ENCODE assay signal across 10 cellular contexts in the genomic region with DNA sequence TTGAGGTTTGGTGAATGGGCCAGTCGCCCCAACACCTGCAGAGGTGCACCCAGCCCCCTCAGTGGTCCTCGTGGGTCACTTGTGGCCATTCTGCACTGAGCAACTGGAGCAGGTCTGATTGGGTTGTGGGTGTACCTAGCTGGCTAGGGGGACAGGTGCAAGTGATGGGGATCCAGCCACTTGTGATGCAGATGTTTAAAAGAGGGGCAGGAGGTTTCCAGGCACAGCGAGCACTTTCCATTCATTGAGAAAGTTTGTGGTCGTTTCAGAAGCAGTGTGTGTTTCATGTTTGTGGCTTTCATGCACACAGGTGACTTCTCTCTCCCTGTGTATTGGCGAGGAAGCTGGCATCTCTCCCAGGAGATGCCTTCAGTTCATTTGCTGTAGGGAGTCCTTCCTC. TPM values are rescaled to one million over a fixed set of nuclear protein-coding genes. Genes with fewer than 3 reads are reported as not detected.
A peak's percentile ranks its signal among the peaks of the same experiment; 100 is the strongest.
DNase-seq lines count a peak whose midpoint lies in the region; ATAC-seq and TF ChIP-seq lines count a peak whose summit lies in the region.
"Had no signal": no experiment of that assay in that cellular context is flagged by ENCODE, and none has a peak within 500 bp of the region (broad histone marks: within the 10 kb centered on the region; RNA-seq: fewer than 3 reads in every experiment).

No MANE protein-coding gene starts in this region.

- peaks cover 34% of the 10 kb centered on the region for H3K4me1 Mint-ChIP-seq in central memory CD8-positive, alpha-beta T cell
- H3K4me1 Mint-ChIP-seq in Calu3 (ENCODE audit: low read depth, unreplicated experiment), result peaks cover 10% of the 10 kb centered on the region

- peaks cover 32% of the 10 kb centered on the region for H3K36me3 Mint-ChIP-seq in central memory CD8-positive, alpha-beta T cell (ENCODE audit: insufficient read depth)
- peaks cover 22% of the 10 kb centered on the region for H3K36me3 Mint-ChIP-seq in Calu3 (ENCODE audit: insufficient read depth, unreplicated experiment)

- H3K4me3 Mint-ChIP-seq in central memory CD8-positive, alpha-beta T cell, result no peak overlapping the region
- H3K4me3 Mint-ChIP-seq in Calu3 (ENCODE audit: low read depth, unreplicated experiment), result no peak overlapping the region

- no peak for ATAC-seq in central memory CD8-positive, alpha-beta T cell (replicated peaks; ENCODE audit: extremely low read depth, poor library complexity, severe bottlenecking)
- no peak for ATAC-seq in GM19455 (IDR thresholded peaks at IDR 0.05; ENCODE audit: unreplicated experiment)

- intact Hi-C loops in Calu3 (cut with micrococcal nuclease; ENCODE audit: unreplicated experiment), result no loop called here

- TF ChIP-seq CTCF in Calu3 (IDR thresholded peaks at IDR 0.05; ENCODE audit: unreplicated experiment), result no peak

- H3K9me3 Mint-ChIP-seq in central memory CD8-positive, alpha-beta T cell, result no peaks in the 10 kb centered on the region
- no peaks in the 10 kb centered on the region for H3K9me3 Mint-ChIP-seq in Calu3 (ENCODE audit: low read depth, unreplicated experiment)

- no TSS peak for BruUV-seq in Calu3 (replicated peaks; lab: Mats Ljungman, UMichigan)

- no peaks in the 10 kb centered on the region for H3K27me3 Mint-ChIP-seq in central memory CD8-positive, alpha-beta T cell
- H3K27me3 Mint-ChIP-seq in Calu3 (ENCODE audit: unreplicated experiment), result no peaks in the 10 kb centered on the region

- peak overlapping the region; percentile 25 for H3K27ac Mint-ChIP-seq in central memory CD8-positive, alpha-beta T cell (ENCODE audit: low read depth)
- H3K27ac Mint-ChIP-seq in Calu3 (ENCODE audit: unreplicated experiment), result no peak overlapping the region

- DNase-seq in stimulated activated CD4-positive, alpha-beta T cell treated with anti-CD3 and anti-CD28 coated beads, Interleukin-15, amount 100 ng/mL, for 24 hours, result peak; percentile 36
- DNase-seq in stimulated activated CD4-positive, alpha-beta T cell treated with anti-CD3 and anti-CD28 coated beads, Interleukin-1b, Interleukin-23, amount 100 ng/mL, for 48 hours, result no peak
- DNase-seq in NCI-H2107 treated with DMSO at 0.1 percent for 48 hours (lab: John Stamatoyannopoulos, UW; ENCODE audit: unreplicated experiment), result peak; percentile 74
- DNase-seq in central memory CD8-positive, alpha-beta T cell (ENCODE audit: low spot score in 2 of 2), result no peak
- no peak for DNase-seq in OCI-M2 (lab: John Stamatoyannopoulos, UW; ENCODE audit: unreplicated experiment)
- DNase-seq in Calu3, result no peak
- DNase-seq in NCI-H2196 (lab: John Stamatoyannopoulos, UW; ENCODE audit: unreplicated experiment), result no peak
- DNase-seq: stimulated activated CD4-positive, alpha-beta T cell treated with anti-CD3 and anti-CD28 coated beads, Interleukin-2, amount 100 ng/mL, for 48 hours had no signal

- CTCF ChIA-PET in Calu3 (lab: Charles Lee), result no interaction called here

RNA-seq across cellular contexts. Expression of a gene that starts 34.7 kb away (rescaled TPM):
- total RNA-seq in Calu3 (2022), result 2.8 and 3.1 TPM in 2 replicates

RNA-seq across cellular contexts. Expression of a gene that starts 35.3 kb away (rescaled TPM):
- 191 and 193 TPM in 2 replicates for total RNA-seq in Calu3 (2022)

RNA-seq across cellular contexts. Expression of a gene that starts 48.0 kb away (rescaled TPM):
- 10.4 and 12.9 TPM in 2 replicates for total RNA-seq in Calu3 (2022)

RNA-seq across cellular contexts. Expression of a gene that starts 57.4 kb away (rescaled TPM):
- total RNA-seq in Calu3 (2022), result 1.3 and 1.7 TPM in 2 replicates
- total RNA-seq: kidney epithelial cell had no signal

Comparison
In these comparisons a context has a peak if more than half of its experiments do, and no peak if none do; other contexts are left out.
1. DNase-seq: peak in stimulated activated CD4-positive, alpha-beta T cell treated with anti-CD3 and anti-CD28 coated beads, Interleukin-15, amount 100 ng/mL, for 24 hours (single experiment) and NCI-H2107 treated with DMSO at 0.1 percent for 48 hours (single experiment); none in stimulated activated CD4-positive, alpha-beta T cell treated with anti-CD3 and anti-CD28 coated beads, Interleukin-1b, Interleukin-23, amount 100 ng/mL, for 48 hours (single experiment), central memory CD8-positive, alpha-beta T cell (0 of 2), OCI-M2 (single experiment), Calu3 (single experiment) and NCI-H2196 (single experiment).